5 cellular contexts compared by ENCODE assay signal in genomic region chr14:89104171-89104817, GRCh38.
DNase-seq lines count a peak whose midpoint lies in the region; ATAC-seq, FAIRE-seq and TF ChIP-seq lines count a peak whose summit lies in the region.
"Not testable (repeated sequence)": the region's sequence is repeated elsewhere in the genome, so short reads cannot be mapped to it uniquely, and the experiment has no call there.

No MANE protein-coding gene starts in this region.

- in situ Hi-C loops in HepG2 (cut with HindIII; ENCODE audit: extremely low pct_ligation_motif_present, low pct_unique_long_range_greater_than_20kb), result not testable (repeated sequence)

- CTCF ChIA-PET in HepG2 (lab: Yijun Ruan, JAX; ENCODE audit: low intra/inter-chr PET ratio, low total read pairs), result not testable (repeated sequence)

- H3K9me3 ChIP-seq in HepG2 (ENCODE audit: low read length); neuronal stem cell (replicated peaks in 1 of 2; ENCODE audit: control insufficient read depth in 2 of 2, insufficient read depth in 1 of 2, low read depth in 1 of 2, low read length in 2 of 2): not testable (repeated sequence)

- intact Hi-C loops in HepG2 (cut with micrococcal nuclease; ENCODE audit: unreplicated experiment), result not testable (repeated sequence)

- H3K27ac ChIP-seq in HepG2 (ENCODE audit: extremely low read length, insufficient read depth, low read length); neuronal stem cell (replicated peaks; ENCODE audit: low read length): not testable (repeated sequence)

- TF ChIP-seq RAD21 in HepG2 (CRISPR knock-in tag; IDR thresholded peaks at IDR 0.05), result not testable (repeated sequence)

- H2BK15ac ChIP-seq in neuronal stem cell (ENCODE audit: low read length), result not testable (repeated sequence)

- BruUV-seq in HepG2 (replicated peaks; lab: Mats Ljungman, UMichigan), result not testable (repeated sequence)

- H4K8ac ChIP-seq in neuronal stem cell (ENCODE audit: low read depth, low read length), result not testable (repeated sequence)

- H3K36me3 ChIP-seq in HepG2 (replicated peaks in 1 of 2; ENCODE audit: control insufficient read depth in 1 of 2, insufficient read depth in 2 of 2, low read length in 2 of 2); neuronal stem cell (replicated peaks in 1 of 2; ENCODE audit: control insufficient read depth in 2 of 2, insufficient read depth in 2 of 2, low read length in 2 of 2): not testable (repeated sequence)

- not testable (repeated sequence) for TF ChIP-seq EP300 in HepG2 (IDR thresholded peaks at IDR 0.05; ENCODE audit: low read depth in 2 of 2, low read length in 2 of 2); HepG2 (CRISPR knock-in tag; IDR thresholded peaks at IDR 0.05; ENCODE audit: borderline replicate concordance)

- H3K79me1 ChIP-seq in neuronal stem cell (ENCODE audit: low read depth, low read length), result not testable (repeated sequence)

- not testable (repeated sequence) for H2BK5ac ChIP-seq in neuronal stem cell (ENCODE audit: low read length)

- FAIRE-seq in HepG2 (lab: Jason Lieb, UNC), result peak; percentile 12

- TF ChIP-seq POLR2A in HepG2 (IDR thresholded peaks at IDR 0.05; ENCODE audit: insufficient read depth in 1 of 2, low read depth in 2 of 2, low read length in 2 of 2), result not testable (repeated sequence)

- not testable (repeated sequence) for H3K14ac ChIP-seq in neuronal stem cell (ENCODE audit: low read length)

- H3K27me3 ChIP-seq in HepG2 (ENCODE audit: control insufficient read depth in 1 of 2, insufficient read depth in 2 of 2, low read length in 2 of 2); neuronal stem cell (ENCODE audit: control insufficient read depth in 3 of 3, insufficient read depth in 3 of 3, low read depth in 1 of 3, low read length in 3 of 3): not testable (repeated sequence)

- not testable (repeated sequence) for H2AFZ ChIP-seq in HepG2 (ENCODE audit: low read length)
- H2AFZ ChIP-seq in neuronal stem cell (ENCODE audit: low read length), result peak overlapping the region; percentile 29

- not testable (repeated sequence) for TF ChIP-seq CTCF in HepG2 (CRISPR knock-in tag; IDR thresholded peaks at IDR 0.05)

- H2BK12ac ChIP-seq in neuronal stem cell (ENCODE audit: low read length), result not testable (repeated sequence)

- H4K20me1 ChIP-seq in HepG2 (ENCODE audit: insufficient read depth, low read length), result not testable (repeated sequence)

- peak; percentile 4 for DNase-seq in DMS53 (lab: John Stamatoyannopoulos, UW)
- DNase-seq in ELF-1 (ENCODE audit: low read depth, low spot score), result peak; percentile 15
- DNase-seq in islet precursor cell, result peak; percentile 28
- DNase-seq in HepG2 (ENCODE audit: low spot score), result peak; percentile 49
- DNase-seq in neuronal stem cell (ENCODE audit: low spot score), result not testable (repeated sequence)

- H2BK120ac ChIP-seq in neuronal stem cell (ENCODE audit: low read depth, low read length), result not testable (repeated sequence)

- not testable (repeated sequence) for H4K91ac ChIP-seq in neuronal stem cell (ENCODE audit: low read depth, low read length, poor library complexity)

- not testable (repeated sequence) for H2AK5ac ChIP-seq in neuronal stem cell (ENCODE audit: low read depth, low read length)

- not testable (repeated sequence) for H3K79me2 ChIP-seq in HepG2 (ENCODE audit: insufficient read depth, low read length)

- peak overlapping the region; percentile 55 for H3K4me2 ChIP-seq in HepG2 (ENCODE audit: low read depth, low read length)
- not testable (repeated sequence) for H3K4me2 ChIP-seq in neuronal stem cell (ENCODE audit: insufficient read depth, low read length, poor library complexity, severe bottlenecking)

- ATAC-seq in HepG2, result peak; percentile 62

- peaks cover 15% of the 10 kb centered on the region; the same call in 1 of the 2 replicates for H3K4me1 ChIP-seq in HepG2 (ENCODE audit: insufficient read depth, low read length)
- H3K4me1 ChIP-seq in neuronal stem cell (ENCODE audit: control insufficient read depth in 2 of 2, insufficient read depth in 1 of 2, low read depth in 1 of 2, low read length in 2 of 2), result not testable (repeated sequence)

- not testable (repeated sequence) for H3K4ac ChIP-seq in neuronal stem cell (ENCODE audit: low read length)

- not testable (repeated sequence) for H3K18ac ChIP-seq in neuronal stem cell (ENCODE audit: low read length)

- WGBS in HepG2 (ENCODE audit: low lambda C conversion rate), result 73% methylated on average over 2 of the region's 10 CpGs
- no CpG with 5 or more reads among the region's 10 CpGs for WGBS in neuronal stem cell (ENCODE audit: extremely low coverage in 2 of 2, insufficient read length in 2 of 2, insufficient replicate concordance in 1 of 2), 2 donors

- POLR2A ChIA-PET in HepG2 (lab: Yijun Ruan, JAX), result not testable (repeated sequence)

- H3K4me3 ChIP-seq in HepG2 (replicated peaks in 1 of 3; ENCODE audit: insufficient read depth in 1 of 3, low read depth in 2 of 3, low read length in 3 of 3), result 0 out of 6 replicates have a peak overlapping the region, but pooled peaks of 1 of the 3 experiments have one; percentile 33
- not testable (repeated sequence) for H3K4me3 ChIP-seq in neuronal stem cell (ENCODE audit: low read length in 2 of 2)

- H3K23ac ChIP-seq in neuronal stem cell (ENCODE audit: low read depth, low read length, poor library complexity), result not testable (repeated sequence)

- H3K9ac ChIP-seq in HepG2 (ENCODE audit: insufficient read depth, low read depth, low read length); neuronal stem cell (ENCODE audit: low read depth, low read length, poor library complexity): not testable (repeated sequence)

TF ChIP-seq in HepG2, 621 proteins besides CTCF, POLR2A, EP300 and RAD21 (continues in another document):
- 0 out of 2 replicates have a peak, but pooled peaks have one; percentile 9 for TF ChIP-seq FOXO1 (CRISPR knock-in tag; IDR thresholded peaks at IDR 0.05)
- peak; percentile 56; the same call in 1 of the 2 replicates for TF ChIP-seq PAXIP1 (CRISPR knock-in tag; conservative IDR thresholded peaks at IDR 0.05)
- TF ChIP-seq SP5 (CRISPR knock-in tag; IDR thresholded peaks at IDR 0.05; ENCODE audit: borderline replicate concordance, low read depth), result 0 out of 2 replicates have a peak, but pooled peaks have one; percentile 23
- TF ChIP-seq ARID5B (CRISPR knock-in tag; IDR thresholded peaks at IDR 0.05), result peak; percentile 38; the same call in 1 of the 2 replicates
- TF ChIP-seq ZNF17 (CRISPR knock-in tag; IDR thresholded peaks at IDR 0.05), result peak; percentile 99
- TF ChIP-seq FOXA3 (CRISPR knock-in tag; IDR thresholded peaks at IDR 0.05), result peak; percentile 70
- TF ChIP-seq ZNF331 (CRISPR knock-in tag; IDR thresholded peaks at IDR 0.05), result 0 out of 2 replicates have a peak, but pooled peaks have one; percentile 49
